15 cellular contexts compared by ENCODE assay signal in the genomic region with DNA sequence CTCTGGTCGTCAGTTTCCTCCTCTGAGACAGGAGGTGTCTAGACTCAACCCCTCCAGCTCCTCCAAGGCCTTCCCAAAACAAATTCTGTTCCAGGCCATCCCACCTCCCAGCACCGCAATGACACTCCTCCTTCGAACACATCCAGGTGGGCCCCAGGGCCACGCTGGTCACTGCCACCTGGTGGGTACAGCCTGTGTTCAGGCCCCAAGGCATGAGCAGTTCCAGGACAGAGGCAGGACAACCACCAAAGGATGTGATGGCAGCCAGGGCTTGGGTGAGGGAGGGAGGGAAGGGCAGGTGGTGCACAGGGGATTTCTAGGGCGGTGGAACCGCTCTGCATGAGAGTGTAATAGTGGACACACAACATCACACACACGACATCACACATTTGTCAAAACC.
A peak's percentile ranks its signal among the peaks of the same experiment; 100 is the strongest.
DNase-seq lines count a peak whose midpoint lies in the region; ATAC-seq and TF ChIP-seq lines count a peak whose summit lies in the region.
"Had no signal": no experiment of that assay in that cellular context is flagged by ENCODE, and none has a peak within 500 bp of the region (broad histone marks: within the 10 kb centered on the region; RNA-seq: fewer than 3 reads in every experiment).

No MANE protein-coding gene starts in this region.

- WGBS in H9 (ENCODE audit: extremely low coverage, insufficient read length, low lambda C conversion rate), result no CpG with 5 or more reads among the region's 7 CpGs
- no CpG with 5 or more reads among the region's 7 CpGs for WGBS in neuronal stem cell (ENCODE audit: extremely low coverage in 2 of 2, insufficient read length in 2 of 2, insufficient replicate concordance in 1 of 2), 2 donors

- H3K27ac ChIP-seq in H9 (ENCODE audit: insufficient read length, low read depth, low read length), result no peak overlapping the region
- no peak overlapping the region for H3K27ac ChIP-seq in neuronal stem cell (replicated peaks; ENCODE audit: low read length)
- H3K27ac ChIP-seq in RWPE1, result no peak overlapping the region
- H3K27ac ChIP-seq: BLaER1, GM23248 had no signal

- H3K4me2 ChIP-seq in H9 (ENCODE audit: insufficient read depth, insufficient read length, low read length) (no peak overlapping the region), neuronal stem cell (ENCODE audit: insufficient read depth, low read length, poor library complexity, severe bottlenecking) (no peak overlapping the region)
- H3K4me2 ChIP-seq: BLaER1 had no signal

- no peaks in the 10 kb centered on the region; a peak in 1 of 5 replicates for H3K9me3 Mint-ChIP-seq in H9
- peaks cover 2% of the 10 kb centered on the region for H3K9me3 Mint-ChIP-seq in glutamatergic neuron (ENCODE audit: unreplicated experiment)
- H3K9me3 Mint-ChIP-seq: CD4-positive, CD25-positive, alpha-beta regulatory T cell had no signal

- H2BK12ac ChIP-seq in H9 (ENCODE audit: insufficient read length, low read depth, low read length) (no peak overlapping the region), neuronal stem cell (ENCODE audit: low read length) (no peak overlapping the region)

- no peak overlapping the region for H3K4me3 ChIP-seq in neuronal stem cell (ENCODE audit: low read length in 2 of 2)
- H3K4me3 ChIP-seq: BLaER1, GM23248 had no signal

- intact Hi-C loops in left cardiac atrium (cut with DNase I), result no loop called here
- intact Hi-C loops in cardiac septum (cut with DNase I), result no loop called here

- H3K79me1 ChIP-seq in H9 (ENCODE audit: insufficient read depth, low read depth, low read length, poor library complexity, severe bottlenecking) (no peaks in the 10 kb centered on the region), neuronal stem cell (ENCODE audit: low read depth, low read length) (no peaks in the 10 kb centered on the region)

- H2AK5ac ChIP-seq in H9 (ENCODE audit: insufficient read length, low read length) (no peak overlapping the region), neuronal stem cell (ENCODE audit: low read depth, low read length) (no peak overlapping the region)

- H3K23me2 ChIP-seq in H9 (ENCODE audit: insufficient read length, low read depth, low read length, poor library complexity, severe bottlenecking), result no peaks in the 10 kb centered on the region

- H3K18ac ChIP-seq in H9 (ENCODE audit: insufficient read length, low read depth, low read length) (no peak overlapping the region), neuronal stem cell (ENCODE audit: low read length) (peak overlapping the region; percentile 67)

- H3K79me2 ChIP-seq in H9 (ENCODE audit: insufficient read depth, low read length), result no peaks in the 10 kb centered on the region

- H3K4me1 Mint-ChIP-seq in H9 (peaks cover 0 to 3% of the 10 kb centered on the region in 2 experiments; a peak in 1 of 4 replicates), glutamatergic neuron (ENCODE audit: low read depth, unreplicated experiment) (peaks cover 12% of the 10 kb centered on the region)

- H4K91ac ChIP-seq in H9 (ENCODE audit: insufficient read length, low read depth, low read length) (no peak overlapping the region), neuronal stem cell (ENCODE audit: low read depth, low read length, poor library complexity) (no peak overlapping the region)

- H3K27me3 ChIP-seq in H9 (ENCODE audit: insufficient read depth, low read length) (no peaks in the 10 kb centered on the region), neuronal stem cell (ENCODE audit: control insufficient read depth in 3 of 3, insufficient read depth in 3 of 3, low read depth in 1 of 3, low read length in 3 of 3) (peaks cover 0 to 2% (median 0%) of the 10 kb centered on the region in 3 experiments)
- H3K27me3 ChIP-seq: BLaER1 had no signal

- CTCF ChIA-PET in RWPE1 (lab: Yijun Ruan, JAX), result no interaction called here

- H3K9ac ChIP-seq in H9 (ENCODE audit: extremely low read depth, insufficient read length, low read length) (no peak overlapping the region), neuronal stem cell (ENCODE audit: low read depth, low read length, poor library complexity) (no peak overlapping the region)
- H3K9ac ChIP-seq: BLaER1, GM23248 had no signal

- H3K4me1 ChIP-seq in H9 (ENCODE audit: insufficient read depth, low read length) (no peaks in the 10 kb centered on the region), neuronal stem cell (ENCODE audit: control insufficient read depth in 2 of 2, insufficient read depth in 1 of 2, low read depth in 1 of 2, low read length in 2 of 2) (no peaks in the 10 kb centered on the region)
- H3K4me1 ChIP-seq: BLaER1 had no signal

- H3K36me3 Mint-ChIP-seq in H9 (ENCODE audit: insufficient read depth in 1 of 3, low read depth in 3 of 3) (no peaks in the 10 kb centered on the region), glutamatergic neuron (ENCODE audit: unreplicated experiment) (no peaks in the 10 kb centered on the region)

- H2BK120ac ChIP-seq in H9 (ENCODE audit: low read depth, low read length, poor library complexity, severe bottlenecking) (no peak overlapping the region), neuronal stem cell (ENCODE audit: low read depth, low read length) (no peak overlapping the region)

- H4K8ac ChIP-seq in H9 (replicated peaks; ENCODE audit: insufficient read length, low read depth, low read length) (no peak overlapping the region), neuronal stem cell (ENCODE audit: low read depth, low read length) (no peak overlapping the region)

- DNase-seq in left cardiac atrium (peak; percentile 2), cardiac septum (ENCODE audit: low spot score) (no peak), H9 (no peak), glutamatergic neuron (peak; percentile 1), neuronal stem cell (ENCODE audit: low spot score) (no peak), NCI-H187 (lab: John Stamatoyannopoulos, UW) (no peak), RWPE1 (ENCODE audit: low spot score) (no peak)
- DNase-seq: 8988T; AML-193; CD4-positive, CD25-positive, alpha-beta regulatory T cell; DMS53; GF-D8; GM23248 had no signal

- POLR2A ChIA-PET in RWPE1 (lab: Yijun Ruan, JAX; ENCODE audit: low non-redundant PET), result no interaction called here

- H2AFZ ChIP-seq in H9 (ENCODE audit: low read length) (no peak overlapping the region), neuronal stem cell (ENCODE audit: low read length) (no peak overlapping the region)
- H2AFZ ChIP-seq: GM23248 had no signal

- H4K5ac ChIP-seq in H9 (ENCODE audit: insufficient read length, low read depth, low read length), result no peak overlapping the region

- no peak overlapping the region for H3K56ac ChIP-seq in H9 (ENCODE audit: insufficient read length, low read depth, low read length)

- H3K4me3 Mint-ChIP-seq in H9 (no peak overlapping the region), glutamatergic neuron (ENCODE audit: unreplicated experiment) (no peak overlapping the region)
- H3K4me3 Mint-ChIP-seq: CD4-positive, CD25-positive, alpha-beta regulatory T cell had no signal

- H3K36me3 ChIP-seq in neuronal stem cell (replicated peaks in 1 of 2; ENCODE audit: control insufficient read depth in 2 of 2, insufficient read depth in 2 of 2, low read length in 2 of 2), result no peaks in the 10 kb centered on the region
- H3K36me3 ChIP-seq: BLaER1 had no signal

- no peak for TF ChIP-seq CTCF in H9 (conservative IDR thresholded peaks at IDR 0.05)
- no peak for TF ChIP-seq CTCF in glutamatergic neuron (IDR thresholded peaks at IDR 0.05; ENCODE audit: partially characterized antibody, unreplicated experiment)
- TF ChIP-seq CTCF in RWPE1 (conservative IDR thresholded peaks at IDR 0.05; ENCODE audit: low read depth), result no peak

- H3K14ac ChIP-seq in H9 (ENCODE audit: insufficient read depth, low read length) (peak overlapping the region; percentile 40; the same call in 1 of the 2 replicates), neuronal stem cell (ENCODE audit: low read length) (no peak overlapping the region)

- H3T11ph ChIP-seq in H9 (ENCODE audit: low read length), result no peak overlapping the region

- H3K27ac Mint-ChIP-seq in H9 (peak overlapping the region in 1 of 3 experiments; percentile 60; a peak in 1 of 7 replicates), glutamatergic neuron (ENCODE audit: unreplicated experiment) (peak overlapping the region; percentile 31)
- H3K27ac Mint-ChIP-seq: CD4-positive, CD25-positive, alpha-beta regulatory T cell had no signal

- H3K27me3 Mint-ChIP-seq in H9 (ENCODE audit: low read depth), result peaks cover 4% of the 10 kb centered on the region
- H3K27me3 Mint-ChIP-seq in glutamatergic neuron (ENCODE audit: unreplicated experiment), result peaks cover 5% of the 10 kb centered on the region
- H3K27me3 Mint-ChIP-seq: CD4-positive, CD25-positive, alpha-beta regulatory T cell had no signal

- ATAC-seq in left cardiac atrium (no peak), HG03280 (IDR thresholded peaks at IDR 0.05; ENCODE audit: unreplicated experiment) (no peak)

- H3K9me3 ChIP-seq in H9 (ENCODE audit: control insufficient read depth, low read depth, low read length), result no peaks in the 10 kb centered on the region
- H3K9me3 ChIP-seq in neuronal stem cell (replicated peaks in 1 of 2; ENCODE audit: control insufficient read depth in 2 of 2, insufficient read depth in 1 of 2, low read depth in 1 of 2, low read length in 2 of 2), result no peaks in the 10 kb centered on the region
- H3K9me3 ChIP-seq: BLaER1 had no signal

- H2BK15ac ChIP-seq in H9 (ENCODE audit: low read depth, low read length), result no peak overlapping the region
- H2BK15ac ChIP-seq in neuronal stem cell (ENCODE audit: low read length), result no peak overlapping the region

- H3K4ac ChIP-seq in H9 (ENCODE audit: low read depth, low read length), result no peak overlapping the region
- no peak overlapping the region for H3K4ac ChIP-seq in neuronal stem cell (ENCODE audit: low read length)

- H2BK5ac ChIP-seq in H9 (ENCODE audit: insufficient read length, low read length) (no peak overlapping the region), neuronal stem cell (ENCODE audit: low read length) (no peak overlapping the region)

- H2BK20ac ChIP-seq in H9 (ENCODE audit: low read depth, low read length, poor library complexity, severe bottlenecking), result no peak overlapping the region

- H4K20me1 ChIP-seq in H9 (ENCODE audit: control insufficient read depth, insufficient read depth, insufficient read length), result no peaks in the 10 kb centered on the region
- H4K20me1 ChIP-seq: BLaER1 had no signal

- no peak overlapping the region for H3K23ac ChIP-seq in H9 (ENCODE audit: insufficient read length, low read depth, low read length)
- no peak overlapping the region for H3K23ac ChIP-seq in neuronal stem cell (ENCODE audit: low read depth, low read length, poor library complexity)

Comparison
In these comparisons a context has a peak if more than half of its experiments do, and no peak if none do; other contexts are left out.
1. DNase-seq: peak in left cardiac atrium (single experiment) and glutamatergic neuron (single experiment); none in cardiac septum (single experiment), H9 (single experiment), neuronal stem cell (single experiment), NCI-H187 (0 of 2) and RWPE1 (single experiment).